ENCODE assay signal across 1 cellular context in the genomic region with DNA sequence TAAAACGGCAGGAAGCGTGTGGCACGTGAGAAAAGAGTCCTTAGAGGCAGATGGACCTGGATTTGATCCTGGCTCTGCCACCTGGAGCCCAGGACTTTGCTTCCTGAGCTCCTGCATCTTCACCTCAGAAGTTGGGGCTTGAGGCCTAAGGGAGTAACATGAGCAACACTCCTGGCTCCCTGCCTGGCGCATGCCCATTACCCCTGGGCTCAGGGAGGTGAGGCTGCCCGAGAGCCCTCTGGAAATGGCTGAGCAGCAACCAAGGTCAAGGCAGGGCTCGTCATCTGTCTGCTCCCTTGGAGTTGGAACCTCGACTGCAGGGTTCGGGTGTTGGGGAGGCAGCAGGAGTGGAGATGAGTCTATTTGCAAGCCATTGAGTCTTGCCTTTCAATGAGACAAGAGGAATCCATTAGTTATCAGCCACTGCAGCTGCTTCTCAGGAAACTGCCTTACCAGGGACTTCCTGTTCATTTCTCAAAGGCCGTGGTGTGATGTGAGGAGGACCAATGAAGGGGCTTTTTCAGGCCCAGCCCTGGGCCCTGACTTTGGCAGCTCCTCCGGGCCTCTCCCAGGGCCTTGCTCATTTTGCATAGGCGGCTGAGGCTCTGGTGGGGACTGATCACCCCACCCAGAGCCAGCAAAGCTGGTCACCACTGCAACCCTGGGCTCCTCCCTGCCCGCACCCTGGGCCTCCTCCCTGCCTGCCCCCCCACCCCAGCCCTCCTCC.
TF ChIP-seq lines count a peak whose summit lies in the region.

No MANE protein-coding gene starts in this region.

TF ChIP-seq in K562, 482 proteins besides CTCF, POLR2A, EP300 and RAD21 (continued from another document and continues in another):
- TF ChIP-seq, protein P1, sequence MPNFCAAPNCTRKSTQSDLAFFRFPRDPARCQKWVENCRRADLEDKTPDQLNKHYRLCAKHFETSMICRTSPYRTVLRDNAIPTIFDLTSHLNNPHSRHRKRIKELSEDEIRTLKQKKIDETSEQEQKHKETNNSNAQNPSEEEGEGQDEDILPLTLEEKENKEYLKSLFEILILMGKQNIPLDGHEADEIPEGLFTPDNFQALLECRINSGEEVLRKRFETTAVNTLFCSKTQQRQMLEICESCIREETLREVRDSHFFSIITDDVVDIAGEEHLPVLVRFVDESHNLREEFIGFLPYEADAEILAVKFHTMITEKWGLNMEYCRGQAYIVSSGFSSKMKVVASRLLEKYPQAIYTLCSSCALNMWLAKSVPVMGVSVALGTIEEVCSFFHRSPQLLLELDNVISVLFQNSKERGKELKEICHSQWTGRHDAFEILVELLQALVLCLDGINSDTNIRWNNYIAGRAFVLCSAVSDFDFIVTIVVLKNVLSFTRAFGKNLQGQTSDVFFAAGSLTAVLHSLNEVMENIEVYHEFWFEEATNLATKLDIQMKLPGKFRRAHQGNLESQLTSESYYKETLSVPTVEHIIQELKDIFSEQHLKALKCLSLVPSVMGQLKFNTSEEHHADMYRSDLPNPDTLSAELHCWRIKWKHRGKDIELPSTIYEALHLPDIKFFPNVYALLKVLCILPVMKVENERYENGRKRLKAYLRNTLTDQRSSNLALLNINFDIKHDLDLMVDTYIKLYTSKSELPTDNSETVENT (CRISPR knock-in tag; IDR thresholded peaks at IDR 0.05), result peak; percentile 32; the same call in 1 of the 2 replicates
- no peak for TF ChIP-seq HDAC3 (IDR thresholded peaks at IDR 0.05; ENCODE audit: borderline replicate concordance, partially characterized antibody)
- no peak for TF ChIP-seq WHSC1 (IDR thresholded peaks at IDR 0.05; ENCODE audit: low read length)
- no peak for TF ChIP-seq SP2 (IDR thresholded peaks at IDR 0.05; ENCODE audit: extremely low read depth, low read depth, low read length, poor library complexity, severe bottlenecking)
- peak; percentile 62; the same call in 1 of the 2 replicates for TF ChIP-seq SUPT5H (IDR thresholded peaks at IDR 0.05)
- no peak for TF ChIP-seq ILF3 (IDR thresholded peaks at IDR 0.05; ENCODE audit: borderline replicate concordance)
- peak; percentile 99 for TF ChIP-seq NFRKB (IDR thresholded peaks at IDR 0.05; ENCODE audit: low read depth)
- TF ChIP-seq CEBPG (CRISPR knock-in tag; IDR thresholded peaks at IDR 0.05), result peak; percentile 6; the same call in 1 of the 2 replicates
- no peak for TF ChIP-seq CEBPG (tag; conservative IDR thresholded peaks at IDR 0.05 in 1 of 2, IDR thresholded peaks at IDR 0.05 in 1 of 2)
- TF ChIP-seq MEF2D (tag; conservative IDR thresholded peaks at IDR 0.05; ENCODE audit: low read depth), result 0 out of 2 replicates have a peak, but pooled peaks have one; percentile 52
- TF ChIP-seq ZNF324 (CRISPR knock-in tag; IDR thresholded peaks at IDR 0.05), result no peak
- TF ChIP-seq, protein P2, sequence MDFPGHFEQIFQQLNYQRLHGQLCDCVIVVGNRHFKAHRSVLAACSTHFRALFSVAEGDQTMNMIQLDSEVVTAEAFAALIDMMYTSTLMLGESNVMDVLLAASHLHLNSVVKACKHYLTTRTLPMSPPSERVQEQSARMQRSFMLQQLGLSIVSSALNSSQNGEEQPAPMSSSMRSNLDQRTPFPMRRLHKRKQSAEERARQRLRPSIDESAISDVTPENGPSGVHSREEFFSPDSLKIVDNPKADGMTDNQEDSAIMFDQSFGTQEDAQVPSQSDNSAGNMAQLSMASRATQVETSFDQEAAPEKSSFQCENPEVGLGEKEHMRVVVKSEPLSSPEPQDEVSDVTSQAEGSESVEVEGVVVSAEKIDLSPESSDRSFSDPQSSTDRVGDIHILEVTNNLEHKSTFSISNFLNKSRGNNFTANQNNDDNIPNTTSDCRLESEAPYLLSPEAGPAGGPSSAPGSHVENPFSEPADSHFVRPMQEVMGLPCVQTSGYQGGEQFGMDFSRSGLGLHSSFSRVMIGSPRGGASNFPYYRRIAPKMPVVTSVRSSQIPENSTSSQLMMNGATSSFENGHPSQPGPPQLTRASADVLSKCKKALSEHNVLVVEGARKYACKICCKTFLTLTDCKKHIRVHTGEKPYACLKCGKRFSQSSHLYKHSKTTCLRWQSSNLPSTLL (IDR thresholded peaks at IDR 0.05), result no peak
- no peak for TF ChIP-seq ARID2 (IDR thresholded peaks at IDR 0.05)
- peak; percentile 70; the same call in 1 of the 2 replicates for TF ChIP-seq ZBTB17 (CRISPR knock-in tag; IDR thresholded peaks at IDR 0.05)
- TF ChIP-seq MTA2 (IDR thresholded peaks at IDR 0.05; ENCODE audit: low read depth), result peak; percentile 67; the same call in 1 of the 2 replicates
- peak in 1 of 2 experiments; percentile 46; a peak in 1 of 4 replicates for TF ChIP-seq CSDE1 (IDR thresholded peaks at IDR 0.05)
- no peak for TF ChIP-seq PHF21A (IDR thresholded peaks at IDR 0.05; ENCODE audit: borderline replicate concordance, low read depth)
- TF ChIP-seq ASH1L (IDR thresholded peaks at IDR 0.05; ENCODE audit: borderline replicate concordance, low read depth, partially characterized antibody), result peak; percentile 43
- no peak for TF ChIP-seq ZNF586 (CRISPR knock-in tag; conservative IDR thresholded peaks at IDR 0.05)
- no peak for TF ChIP-seq GMEB1 (CRISPR knock-in tag; IDR thresholded peaks at IDR 0.05)
- TF ChIP-seq, protein P3, sequence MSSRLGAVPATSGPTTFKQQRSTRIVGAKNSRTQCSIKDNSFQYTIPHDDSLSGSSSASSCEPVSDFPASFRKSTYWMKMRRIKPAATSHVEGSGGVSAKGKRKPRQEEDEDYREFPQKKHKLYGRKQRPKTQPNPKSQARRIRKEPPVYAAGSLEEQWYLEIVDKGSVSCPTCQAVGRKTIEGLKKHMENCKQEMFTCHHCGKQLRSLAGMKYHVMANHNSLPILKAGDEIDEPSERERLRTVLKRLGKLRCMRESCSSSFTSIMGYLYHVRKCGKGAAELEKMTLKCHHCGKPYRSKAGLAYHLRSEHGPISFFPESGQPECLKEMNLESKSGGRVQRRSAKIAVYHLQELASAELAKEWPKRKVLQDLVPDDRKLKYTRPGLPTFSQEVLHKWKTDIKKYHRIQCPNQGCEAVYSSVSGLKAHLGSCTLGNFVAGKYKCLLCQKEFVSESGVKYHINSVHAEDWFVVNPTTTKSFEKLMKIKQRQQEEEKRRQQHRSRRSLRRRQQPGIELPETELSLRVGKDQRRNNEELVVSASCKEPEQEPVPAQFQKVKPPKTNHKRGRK (tag; IDR thresholded peaks at IDR 0.05), result no peak
- TF ChIP-seq, protein P4, sequence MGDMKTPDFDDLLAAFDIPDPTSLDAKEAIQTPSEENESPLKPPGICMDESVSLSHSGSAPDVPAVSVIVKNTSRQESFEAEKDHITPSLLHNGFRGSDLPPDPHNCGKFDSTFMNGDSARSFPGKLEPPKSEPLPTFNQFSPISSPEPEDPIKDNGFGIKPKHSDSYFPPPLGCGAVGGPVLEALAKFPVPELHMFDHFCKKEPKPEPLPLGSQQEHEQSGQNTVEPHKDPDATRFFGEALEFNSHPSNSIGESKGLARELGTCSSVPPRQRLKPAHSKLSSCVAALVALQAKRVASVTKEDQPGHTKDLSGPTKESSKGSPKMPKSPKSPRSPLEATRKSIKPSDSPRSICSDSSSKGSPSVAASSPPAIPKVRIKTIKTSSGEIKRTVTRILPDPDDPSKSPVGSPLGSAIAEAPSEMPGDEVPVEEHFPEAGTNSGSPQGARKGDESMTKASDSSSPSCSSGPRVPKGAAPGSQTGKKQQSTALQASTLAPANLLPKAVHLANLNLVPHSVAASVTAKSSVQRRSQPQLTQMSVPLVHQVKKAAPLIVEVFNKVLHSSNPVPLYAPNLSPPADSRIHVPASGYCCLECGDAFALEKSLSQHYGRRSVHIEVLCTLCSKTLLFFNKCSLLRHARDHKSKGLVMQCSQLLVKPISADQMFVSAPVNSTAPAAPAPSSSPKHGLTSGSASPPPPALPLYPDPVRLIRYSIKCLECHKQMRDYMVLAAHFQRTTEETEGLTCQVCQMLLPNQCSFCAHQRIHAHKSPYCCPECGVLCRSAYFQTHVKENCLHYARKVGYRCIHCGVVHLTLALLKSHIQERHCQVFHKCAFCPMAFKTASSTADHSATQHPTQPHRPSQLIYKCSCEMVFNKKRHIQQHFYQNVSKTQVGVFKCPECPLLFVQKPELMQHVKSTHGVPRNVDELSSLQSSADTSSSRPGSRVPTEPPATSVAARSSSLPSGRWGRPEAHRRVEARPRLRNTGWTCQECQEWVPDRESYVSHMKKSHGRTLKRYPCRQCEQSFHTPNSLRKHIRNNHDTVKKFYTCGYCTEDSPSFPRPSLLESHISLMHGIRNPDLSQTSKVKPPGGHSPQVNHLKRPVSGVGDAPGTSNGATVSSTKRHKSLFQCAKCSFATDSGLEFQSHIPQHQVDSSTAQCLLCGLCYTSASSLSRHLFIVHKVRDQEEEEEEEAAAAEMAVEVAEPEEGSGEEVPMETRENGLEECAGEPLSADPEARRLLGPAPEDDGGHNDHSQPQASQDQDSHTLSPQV (IDR thresholded peaks at IDR 0.05), result peak; percentile 99
- TF ChIP-seq ZBTB49 (CRISPR knock-in tag; IDR thresholded peaks at IDR 0.05; ENCODE audit: borderline replicate concordance), result no peak
- TF ChIP-seq E2F3 (CRISPR knock-in tag; IDR thresholded peaks at IDR 0.05), result peak; percentile 83
- TF ChIP-seq, protein P5, sequence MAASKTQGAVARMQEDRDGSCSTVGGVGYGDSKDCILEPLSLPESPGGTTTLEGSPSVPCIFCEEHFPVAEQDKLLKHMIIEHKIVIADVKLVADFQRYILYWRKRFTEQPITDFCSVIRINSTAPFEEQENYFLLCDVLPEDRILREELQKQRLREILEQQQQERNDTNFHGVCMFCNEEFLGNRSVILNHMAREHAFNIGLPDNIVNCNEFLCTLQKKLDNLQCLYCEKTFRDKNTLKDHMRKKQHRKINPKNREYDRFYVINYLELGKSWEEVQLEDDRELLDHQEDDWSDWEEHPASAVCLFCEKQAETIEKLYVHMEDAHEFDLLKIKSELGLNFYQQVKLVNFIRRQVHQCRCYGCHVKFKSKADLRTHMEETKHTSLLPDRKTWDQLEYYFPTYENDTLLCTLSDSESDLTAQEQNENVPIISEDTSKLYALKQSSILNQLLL (CRISPR knock-in tag; IDR thresholded peaks at IDR 0.05; ENCODE audit: borderline replicate concordance), result no peak
- peak; percentile 90 for TF ChIP-seq ZNF395 (CRISPR knock-in tag; IDR thresholded peaks at IDR 0.05)
- TF ChIP-seq EHMT2 (IDR thresholded peaks at IDR 0.05), result peak; percentile 63; the same call in 1 of the 2 replicates
- peak; percentile 92 for TF ChIP-seq ZNF589 (CRISPR knock-in tag; IDR thresholded peaks at IDR 0.05; ENCODE audit: low read depth)
- TF ChIP-seq CBFA2T3 (IDR thresholded peaks at IDR 0.05), result peak; percentile 89
- TF ChIP-seq ZNF239 (CRISPR knock-in tag; IDR thresholded peaks at IDR 0.05), result peak; percentile 37
- TF ChIP-seq POLR2AphosphoS5 (IDR thresholded peaks at IDR 0.05; ENCODE audit: control insufficient read depth, insufficient read depth, low read depth, low read length), result peak; percentile 82
- TF ChIP-seq TAL1 (IDR thresholded peaks at IDR 0.05), result peak; percentile 74
